In genomic region chr1:234987415-234988159, GRCh38 we compare ENCODE assay signal across 8 cellular contexts.
DNase-seq lines count a peak whose midpoint lies in the region; ATAC-seq and TF ChIP-seq lines count a peak whose summit lies in the region.

No MANE protein-coding gene starts in this region.

- no peak overlapping the region for H3K23ac ChIP-seq in trophoblast cell (ENCODE audit: low read length)

- no peaks in the 10 kb centered on the region for H3K9me3 ChIP-seq in gastroesophageal sphincter
- no peaks in the 10 kb centered on the region for H3K9me3 ChIP-seq in trophoblast cell (ENCODE audit: insufficient read depth, low read depth, low read length)

- intact Hi-C loops in activated CD4-positive, alpha-beta memory T cell treated with anti-CD3 and anti-CD28 coated beads for 36 hours (cut with micrococcal nuclease), result loop anchor here (2.0 kb wide), 1 partner anchor 17 kb away; no protein-coding TSS in a partner anchor

- peak overlapping the region; percentile 4 for H3K4me3 Mint-ChIP-seq in activated CD4-positive, alpha-beta memory T cell treated with anti-CD3 and anti-CD28 coated beads for 36 hours

- no peak for DNase-seq in activated CD4-positive, CD25-positive, alpha-beta regulatory T cell (lab: John Stamatoyannopoulos, UW)
- DNase-seq in activated CD4-positive, alpha-beta memory T cell treated with anti-CD3 and anti-CD28 coated beads for 36 hours, result peak; percentile 56
- DNase-seq in trophoblast cell (peak; percentile 94 to 95), SHP77 (lab: John Stamatoyannopoulos, UW) (no peak)
- DNase-seq in activated CD8-positive, alpha-beta memory T cell treated with anti-CD3 and anti-CD28 coated beads for 24 hours, result no peak

- peaks cover 2% of the 10 kb centered on the region for H3K9me3 Mint-ChIP-seq in activated CD4-positive, alpha-beta memory T cell treated with anti-CD3 and anti-CD28 coated beads for 36 hours

- peak overlapping the region; percentile 97 for H4K91ac ChIP-seq in trophoblast cell (ENCODE audit: low read depth, low read length)

- H3K4ac ChIP-seq in trophoblast cell (ENCODE audit: low read depth, low read length), result peak overlapping the region; percentile 5

- peak overlapping the region; percentile 90 for H4K8ac ChIP-seq in trophoblast cell (ENCODE audit: low read depth, low read length)

- peaks cover 76% of the 10 kb centered on the region for H3K4me1 Mint-ChIP-seq in activated CD4-positive, alpha-beta memory T cell treated with anti-CD3 and anti-CD28 coated beads for 36 hours (ENCODE audit: low read depth)

- H3K4me2 ChIP-seq in trophoblast cell (ENCODE audit: low read length), result peak overlapping the region; percentile 47

- POLR2A ChIA-PET in activated CD4-positive, alpha-beta memory T cell treated with anti-CD3 and anti-CD28 coated beads for 36 hours (lab: Charles Lee), result interaction anchor here (0.8 to 2.4 kb wide), 9 partner anchors 9 to 377 kb away, joined by 3 to 18 read pairs (median 5); partner anchors contain the start of gene IRF2BP2

- peaks cover 5% of the 10 kb centered on the region for H3K79me2 ChIP-seq in trophoblast cell (ENCODE audit: control insufficient read depth, insufficient read depth, low read length, poor library complexity)

- peak overlapping the region; percentile 89 for H2BK12ac ChIP-seq in trophoblast cell (ENCODE audit: low read length)

- no peak overlapping the region for H2AFZ ChIP-seq in trophoblast cell (ENCODE audit: insufficient read depth, low read length, poor library complexity)

- TF ChIP-seq EP300 in gastroesophageal sphincter (IDR thresholded peaks at IDR 0.05), result peak; percentile 83

- H2BK5ac ChIP-seq in trophoblast cell (ENCODE audit: low read depth, low read length, poor library complexity), result peak overlapping the region; percentile 98

- H2AK5ac ChIP-seq in trophoblast cell (ENCODE audit: low read length), result peak overlapping the region; percentile 78

- H3K4me1 ChIP-seq in gastroesophageal sphincter, result peaks cover 15 to 70% (median 34%) of the 10 kb centered on the region in 3 donors
- peaks cover 30 to 38% of the 10 kb centered on the region in 2 experiments for H3K4me1 ChIP-seq in trophoblast cell (ENCODE audit: control insufficient read depth in 1 of 2, insufficient read depth in 2 of 2, low read length in 2 of 2)

- H2BK120ac ChIP-seq in trophoblast cell (ENCODE audit: insufficient read depth, low read length, poor library complexity), result peak overlapping the region; percentile 97

- H3K79me1 ChIP-seq in trophoblast cell (ENCODE audit: low read length), result peaks cover 49% of the 10 kb centered on the region

- CTCF ChIA-PET in activated CD4-positive, alpha-beta memory T cell treated with anti-CD3 and anti-CD28 coated beads for 36 hours (lab: Charles Lee), result interaction anchor here (0.8 to 1.2 kb wide), 2 partner anchors 24 to 32 kb away, joined by 3 read pairs; no protein-coding TSS in a partner anchor

- H3K27me3 Mint-ChIP-seq in activated CD4-positive, alpha-beta memory T cell treated with anti-CD3 and anti-CD28 coated beads for 36 hours, result no peaks in the 10 kb centered on the region

- no peaks in the 10 kb centered on the region for H3K36me3 Mint-ChIP-seq in activated CD4-positive, alpha-beta memory T cell treated with anti-CD3 and anti-CD28 coated beads for 36 hours

- peak; percentile 32 to 37 for ATAC-seq in activated CD4-positive, CD25-positive, alpha-beta regulatory T cell treated with anti-CD3 and anti-CD28 coated beads, Interleukin-2, amount 50 U/mL, for 24 hours
- ATAC-seq in HG02884 (IDR thresholded peaks at IDR 0.05; ENCODE audit: unreplicated experiment) (peak; percentile 75), gastroesophageal sphincter (peak; percentile 93)

- no peak overlapping the region for H4K12ac ChIP-seq in trophoblast cell (ENCODE audit: low read depth, low read length)

- H3K4me3 ChIP-seq in gastroesophageal sphincter (no peak overlapping the region), trophoblast cell (ENCODE audit: low read depth, low read length) (no peak overlapping the region)

- H3K36me3 ChIP-seq in gastroesophageal sphincter (no peaks in the 10 kb centered on the region), trophoblast cell (ENCODE audit: control insufficient read depth in 1 of 2, insufficient read depth in 2 of 2, low read length in 2 of 2) (no peaks in the 10 kb centered on the region)

- peak overlapping the region; percentile 91 to 99 (median 96) for H3K27ac ChIP-seq in gastroesophageal sphincter
- peak overlapping the region; percentile 97 for H3K27ac ChIP-seq in trophoblast cell (ENCODE audit: low read depth, low read length)

- peak overlapping the region; percentile 92 for H3K14ac ChIP-seq in trophoblast cell (ENCODE audit: low read length)

- no peaks in the 10 kb centered on the region for H3K27me3 ChIP-seq in gastroesophageal sphincter
- H3K27me3 ChIP-seq in trophoblast cell (ENCODE audit: insufficient read depth, low read length), result no peaks in the 10 kb centered on the region

- no peak overlapping the region for H3K9ac ChIP-seq in trophoblast cell (ENCODE audit: low read length)

- H3K27ac Mint-ChIP-seq in activated CD4-positive, alpha-beta memory T cell treated with anti-CD3 and anti-CD28 coated beads for 36 hours, result peak overlapping the region; percentile 85

- H3K18ac ChIP-seq in trophoblast cell (ENCODE audit: low read length), result peak overlapping the region; percentile 76

- peak in 1 of 2 donors; percentile 21 for TF ChIP-seq POLR2A in gastroesophageal sphincter (IDR thresholded peaks at IDR 0.05)

- WGBS in gastroesophageal sphincter (ENCODE audit: low coverage in 1 of 2), 2 donors, result 24 to 30% methylated on average over 9 to 10 of the region's 14 CpGs
- WGBS in trophoblast cell (ENCODE audit: extremely low coverage, insufficient coverage, insufficient read length), result no CpG with 5 or more reads among the region's 14 CpGs

- TF ChIP-seq CTCF in gastroesophageal sphincter (IDR thresholded peaks at IDR 0.05), result peak in 2 of 4 experiments; percentile 7 to 43

Comparison
In these comparisons a context has a peak if more than half of its experiments do, and no peak if none do; other contexts are left out.
1. ATAC-seq: peak in every context shown above with its lines; median percentile 93 in gastroesophageal sphincter; 75 in HG02884; 34 in activated CD4-positive, CD25-positive, alpha-beta regulatory T cell treated with anti-CD3 and anti-CD28 coated beads, Interleukin-2, amount 50 U/mL, for 24 hours.
2. DNase-seq: peak in activated CD4-positive, alpha-beta memory T cell treated with anti-CD3 and anti-CD28 coated beads for 36 hours (single experiment) and trophoblast cell (2 of 2); none in activated CD4-positive, CD25-positive, alpha-beta regulatory T cell (0 of 4), SHP77 (0 of 2) and activated CD8-positive, alpha-beta memory T cell treated with anti-CD3 and anti-CD28 coated beads for 24 hours (single experiment).